In the genomic region with DNA sequence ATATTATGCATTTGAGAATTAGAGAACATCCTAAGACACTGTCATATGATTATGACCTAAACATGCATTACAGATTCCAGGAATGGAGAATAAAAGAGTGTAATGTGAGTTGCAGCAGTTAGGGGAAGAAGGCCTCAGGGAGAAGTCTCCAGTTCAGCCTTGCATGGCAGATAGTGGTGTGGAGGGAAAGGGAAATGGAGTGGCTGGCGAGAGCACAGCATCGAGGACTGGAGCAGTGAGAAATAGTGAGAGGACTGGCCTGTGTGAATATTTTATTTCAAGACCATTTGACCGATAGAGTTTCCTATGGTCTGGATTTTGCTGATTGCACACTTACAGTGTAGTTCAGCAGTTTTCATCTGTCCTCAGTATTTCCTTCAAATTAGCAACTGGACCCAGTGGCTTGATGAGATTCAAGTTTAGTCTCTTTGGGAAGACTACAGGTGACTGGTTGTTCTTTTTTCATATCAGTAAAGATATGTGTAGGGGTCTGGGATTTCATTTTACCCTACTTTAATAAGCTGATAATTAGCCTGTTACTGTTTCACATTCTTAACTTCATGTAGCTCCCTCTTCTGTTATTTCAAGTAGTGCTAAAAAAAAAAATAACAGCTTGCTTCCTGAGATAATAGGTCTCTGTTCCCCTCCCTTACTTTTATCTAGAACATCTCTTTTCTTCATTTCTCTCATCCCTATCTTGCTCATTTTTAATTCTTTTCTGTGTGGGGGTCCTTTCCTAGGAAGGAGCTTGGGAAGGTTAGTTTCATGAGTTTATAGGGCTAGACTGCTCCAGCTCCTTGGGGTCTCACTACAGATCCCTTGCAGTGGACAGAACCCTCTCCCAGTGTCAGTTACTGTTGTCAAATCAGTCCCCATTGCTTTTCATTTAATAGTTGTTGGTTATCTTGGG, we compare ENCODE assay signal across 15 cellular contexts. TPM values are rescaled to one million over a fixed set of nuclear protein-coding genes. Genes with fewer than 3 reads are reported as not detected.
DNase-seq lines count a peak whose midpoint lies in the region; ATAC-seq and TF ChIP-seq lines count a peak whose summit lies in the region.
"Had no signal": no experiment of that assay in that cellular context is flagged by ENCODE, and none has a peak within 500 bp of the region (broad histone marks: within the 10 kb centered on the region; RNA-seq: fewer than 3 reads in every experiment).

No MANE protein-coding gene starts in this region.

- H3K36me3 ChIP-seq in BLaER1 (peaks cover 40% of the 10 kb centered on the region), HEK293 (ENCODE audit: control insufficient read depth in 2 of 2, insufficient read depth in 1 of 2, low read length in 2 of 2) (peaks cover 19 to 28% of the 10 kb centered on the region in 2 experiments; a peak in 2 of 3 replicates)

- H3K9me3 Mint-ChIP-seq in dendritic cell treated with granulocyte-macrophage colony-stimulating factor and Interleukin-4, amounts not matched to agents 40 ng/mL and 50 ng/mL, for 4 days = no peaks in the 10 kb centered on the region
- H3K9me3 Mint-ChIP-seq in naive B cell = no peaks in the 10 kb centered on the region
- H3K9me3 Mint-ChIP-seq in activated T-helper 17 cell treated with anti-CD3 and anti-CD28 coated beads, Interleukin-2, amount 50 U/mL, for 72 hours = no peaks in the 10 kb centered on the region
- no peaks in the 10 kb centered on the region for H3K9me3 Mint-ChIP-seq in activated CD8-positive, alpha-beta T cell treated with anti-CD3 and anti-CD28 coated beads for 36 hours
- H3K9me3 Mint-ChIP-seq: activated CD4-positive, alpha-beta memory T cell treated with anti-CD3 and anti-CD28 coated beads for 36 hours; T-helper 2 cell treated with Interferon-gamma antibody and Interleukin-4, amounts not matched to agents 5 μg/mL and 100 μg/mL, for 36 hours had no signal

- POLR2A ChIA-PET in HEK293 (lab: Yijun Ruan, JAX) = interaction anchor here (1.4 kb wide), 1 partner anchor 9 kb away, joined by 3 read pairs; no protein-coding TSS in a partner anchor
- POLR2A ChIA-PET in activated CD8-positive, alpha-beta T cell treated with anti-CD3 and anti-CD28 coated beads for 36 hours (lab: Charles Lee) = no interaction called here

- H3K27me3 Mint-ChIP-seq in dendritic cell treated with granulocyte-macrophage colony-stimulating factor and Interleukin-4, amounts not matched to agents 40 ng/mL and 50 ng/mL, for 4 days = no peaks in the 10 kb centered on the region
- no peaks in the 10 kb centered on the region for H3K27me3 Mint-ChIP-seq in naive B cell
- no peaks in the 10 kb centered on the region for H3K27me3 Mint-ChIP-seq in activated T-helper 17 cell treated with anti-CD3 and anti-CD28 coated beads, Interleukin-2, amount 50 U/mL, for 72 hours
- H3K27me3 Mint-ChIP-seq in activated CD8-positive, alpha-beta T cell treated with anti-CD3 and anti-CD28 coated beads for 36 hours = no peaks in the 10 kb centered on the region
- H3K27me3 Mint-ChIP-seq: activated CD4-positive, alpha-beta memory T cell treated with anti-CD3 and anti-CD28 coated beads for 36 hours had no signal

- TF ChIP-seq CTCF in HEK293 (tag by site-specific recombination; IDR thresholded peaks at IDR 0.05) = no peak
- TF ChIP-seq CTCF in activated CD8-positive, alpha-beta T cell treated with anti-CD3 and anti-CD28 coated beads for 36 hours (IDR thresholded peaks at IDR 0.05) = no peak

- peaks cover 35% of the 10 kb centered on the region for H3K36me3 Mint-ChIP-seq in dendritic cell treated with granulocyte-macrophage colony-stimulating factor and Interleukin-4, amounts not matched to agents 40 ng/mL and 50 ng/mL, for 4 days (ENCODE audit: low read depth)
- no peaks in the 10 kb centered on the region for H3K36me3 Mint-ChIP-seq in naive B cell
- peaks cover 32% of the 10 kb centered on the region for H3K36me3 Mint-ChIP-seq in activated T-helper 17 cell treated with anti-CD3 and anti-CD28 coated beads, Interleukin-2, amount 50 U/mL, for 72 hours (ENCODE audit: low read depth)
- H3K36me3 Mint-ChIP-seq in activated CD8-positive, alpha-beta T cell treated with anti-CD3 and anti-CD28 coated beads for 36 hours (ENCODE audit: low read depth) = peaks cover 6% of the 10 kb centered on the region

- H3K4me3 Mint-ChIP-seq in dendritic cell treated with granulocyte-macrophage colony-stimulating factor and Interleukin-4, amounts not matched to agents 40 ng/mL and 50 ng/mL, for 4 days = peak overlapping the region; percentile 11
- no peak overlapping the region for H3K4me3 Mint-ChIP-seq in naive B cell
- H3K4me3 Mint-ChIP-seq in activated T-helper 17 cell treated with anti-CD3 and anti-CD28 coated beads, Interleukin-2, amount 50 U/mL, for 72 hours = no peak overlapping the region
- no peak overlapping the region for H3K4me3 Mint-ChIP-seq in activated CD8-positive, alpha-beta T cell treated with anti-CD3 and anti-CD28 coated beads for 36 hours
- H3K4me3 Mint-ChIP-seq: activated CD4-positive, alpha-beta memory T cell treated with anti-CD3 and anti-CD28 coated beads for 36 hours; T-helper 2 cell treated with Interferon-gamma antibody and Interleukin-4, amounts not matched to agents 5 μg/mL and 100 μg/mL, for 36 hours had no signal

- peaks cover 33% of the 10 kb centered on the region for H3K4me1 Mint-ChIP-seq in dendritic cell treated with granulocyte-macrophage colony-stimulating factor and Interleukin-4, amounts not matched to agents 40 ng/mL and 50 ng/mL, for 4 days (ENCODE audit: low read depth)
- peaks cover 25 to 30% (median 28%) of the 10 kb centered on the region in 3 donors for H3K4me1 Mint-ChIP-seq in naive B cell
- H3K4me1 Mint-ChIP-seq in activated T-helper 17 cell treated with anti-CD3 and anti-CD28 coated beads, Interleukin-2, amount 50 U/mL, for 72 hours = no peaks in the 10 kb centered on the region
- H3K4me1 Mint-ChIP-seq in activated CD8-positive, alpha-beta T cell treated with anti-CD3 and anti-CD28 coated beads for 36 hours (ENCODE audit: low read depth) = peaks cover 6% of the 10 kb centered on the region

- no peak overlapping the region for H3K9ac ChIP-seq in BLaER1

- ATAC-seq in naive B cell (ENCODE audit: low read depth in 2 of 2) (no peak), GM21515 (IDR thresholded peaks at IDR 0.05; ENCODE audit: unreplicated experiment) (no peak)
- no peak for ATAC-seq in activated T-helper 17 cell treated with anti-CD3 and anti-CD28 coated beads, Interleukin-2, amount 50 U/mL, for 72 hours (replicated peaks)
- ATAC-seq in activated CD8-positive, alpha-beta T cell treated with anti-CD3 and anti-CD28 coated beads for 36 hours = no peak
- ATAC-seq: Panc1 had no signal

- H3K4me1 ChIP-seq in BLaER1 (peaks cover 58% of the 10 kb centered on the region), HEK293 (ENCODE audit: control insufficient read depth, insufficient read depth, low read length) (peaks cover 23% of the 10 kb centered on the region)

- no peak for DNase-seq in naive B cell
- no peak for DNase-seq in activated CD8-positive, alpha-beta memory T cell treated with anti-CD3 and anti-CD28 coated beads, Interleukin-2, amount 50 U/mL, for 48 hours
- DNase-seq in activated CD8-positive, alpha-beta T cell treated with anti-CD3 and anti-CD28 coated beads for 36 hours = no peak
- DNase-seq: activated CD4-positive, alpha-beta memory T cell treated with anti-CD3 and anti-CD28 coated beads for 36 hours; activated gamma-delta T cell; DMS79 treated with DMSO at 0.1 percent for 48 hours; MM.1S had no signal

- CTCF ChIA-PET in HEK293 (lab: Yijun Ruan, JAX) = interaction anchor here (0.6 to 0.7 kb wide), 2 partner anchors 9 to 23 kb away, joined by 3 to 4 read pairs; no protein-coding TSS in a partner anchor
- CTCF ChIA-PET in activated CD8-positive, alpha-beta T cell treated with anti-CD3 and anti-CD28 coated beads for 36 hours (lab: Charles Lee) = no interaction called here

- H3K4me2 ChIP-seq in BLaER1 = peak overlapping the region; percentile 73

- no peaks in the 10 kb centered on the region for H3K27me3 ChIP-seq in BLaER1
- H3K27me3 ChIP-seq: tibial nerve had no signal

- H3K4me3 ChIP-seq in BLaER1 (no peak overlapping the region), HEK293 (ENCODE audit: low read depth, low read length) (no peak overlapping the region)
- H3K4me3 ChIP-seq: tibial nerve had no signal

- H3K27ac Mint-ChIP-seq in dendritic cell treated with granulocyte-macrophage colony-stimulating factor and Interleukin-4, amounts not matched to agents 40 ng/mL and 50 ng/mL, for 4 days = peak overlapping the region; percentile 91
- H3K27ac Mint-ChIP-seq in naive B cell = peak overlapping the region in 5 of 6 donors; percentile 14 to 86 (median 48)
- H3K27ac Mint-ChIP-seq in activated T-helper 17 cell treated with anti-CD3 and anti-CD28 coated beads, Interleukin-2, amount 50 U/mL, for 72 hours = no peak overlapping the region
- no peak overlapping the region for H3K27ac Mint-ChIP-seq in activated CD8-positive, alpha-beta T cell treated with anti-CD3 and anti-CD28 coated beads for 36 hours
- H3K27ac Mint-ChIP-seq: activated CD4-positive, alpha-beta memory T cell treated with anti-CD3 and anti-CD28 coated beads for 36 hours; T-helper 2 cell treated with Interferon-gamma antibody and Interleukin-4, amounts not matched to agents 5 μg/mL and 100 μg/mL, for 36 hours had no signal

- H4K20me1 ChIP-seq in BLaER1 = peaks cover 45% of the 10 kb centered on the region

- H3K9me3 ChIP-seq in BLaER1 (no peaks in the 10 kb centered on the region), HEK293 (ENCODE audit: control insufficient read depth, insufficient read depth, low read depth, low read length) (no peaks in the 10 kb centered on the region)
- H3K9me3 ChIP-seq: tibial nerve had no signal

- intact Hi-C loops in dendritic cell treated with granulocyte-macrophage colony-stimulating factor and Interleukin-4, amounts not matched to agents 40 ng/mL and 50 ng/mL, for 4 days (cut with micrococcal nuclease) = loop anchor here (1.0 to 2.0 kb wide), 2 partner anchors 27 to 46 kb away; a partner anchor contains a TSS
- intact Hi-C loops in activated CD8-positive, alpha-beta T cell treated with anti-CD3 and anti-CD28 coated beads for 36 hours (cut with micrococcal nuclease) = no loop called here

- peak overlapping the region; percentile 37 for H3K27ac ChIP-seq in BLaER1
- H3K27ac ChIP-seq in HEK293 (ENCODE audit: extremely low read depth, low read depth, low read length) = no peak overlapping the region; the same call in 1 of the 2 replicates

TF ChIP-seq in HEK293, 187 proteins besides CTCF, POLR2A, EP300 and RAD21 (continues in another document):
- TF ChIP-seq ZNF530 (tag by site-specific recombination; IDR thresholded peaks at IDR 0.05; ENCODE audit: low read depth) = no peak

RNA-seq across cellular contexts. Expression of a gene that starts 27.9 kb away (rescaled TPM):
- 1 to 10 TPM in 5 of 6 donors, under 1 TPM in 1; 0.68 to 4.2 (median 1.7) TPM for polyA plus RNA-seq in naive B cell (ENCODE audit: low read depth in 6 of 6)
- 10 to 100 TPM in 1 of 2 donors, 1 to 10 TPM in 1; 8.7 to 11.5 TPM for total RNA-seq in activated T-helper 17 cell treated with anti-CD3 and anti-CD28 coated beads, Interleukin-2, amount 50 U/mL, for 72 hours
- 10 to 100 TPM; 14.0 to 15.0 TPM for total RNA-seq in activated CD8-positive, alpha-beta T cell treated with anti-CD3 and anti-CD28 coated beads for 36 hours

Comparison
In these comparisons a context has a peak if more than half of its experiments do, and no peak if none do; other contexts are left out.
1. H3K27ac Mint-ChIP-seq: peak in dendritic cell treated with granulocyte-macrophage colony-stimulating factor and Interleukin-4, amounts not matched to agents 40 ng/mL and 50 ng/mL, for 4 days (single experiment) and naive B cell (5 of 6); none in activated T-helper 17 cell treated with anti-CD3 and anti-CD28 coated beads, Interleukin-2, amount 50 U/mL, for 72 hours (single experiment) and activated CD8-positive, alpha-beta T cell treated with anti-CD3 and anti-CD28 coated beads for 36 hours (single experiment).